ENCODE assay signal across 23 cellular contexts in the genomic region with DNA sequence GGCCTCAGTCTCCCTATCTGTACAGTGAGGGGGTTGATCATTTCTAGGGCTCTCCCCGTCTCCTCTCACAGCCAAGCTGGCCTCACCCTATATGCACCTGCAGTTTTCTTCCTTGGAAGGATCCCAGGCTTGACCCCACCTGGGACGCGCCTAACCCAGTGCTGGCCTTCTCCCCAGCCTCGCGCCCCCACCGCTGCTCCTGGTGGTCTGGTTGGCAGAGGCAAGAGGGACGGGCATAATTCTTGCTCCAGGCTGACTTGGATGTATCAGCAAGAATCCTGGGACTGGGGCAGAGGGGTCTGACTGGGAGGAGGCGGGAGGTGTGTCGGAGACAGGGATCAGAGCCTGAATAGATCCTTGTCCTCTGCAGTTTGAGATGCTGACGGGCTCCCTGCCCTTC. TPM values are rescaled to one million over a fixed set of nuclear protein-coding genes. Genes with fewer than 3 reads are reported as not detected.
DNase-seq lines count a peak whose midpoint lies in the region; ATAC-seq and TF ChIP-seq lines count a peak whose summit lies in the region.
"Had no signal": no experiment of that assay in that cellular context is flagged by ENCODE, and none has a peak within 500 bp of the region (broad histone marks: within the 10 kb centered on the region; RNA-seq: fewer than 3 reads in every experiment).

No MANE protein-coding gene starts in this region.

- H3K9ac ChIP-seq in NT2/D1 (ENCODE audit: insufficient read length, low read depth) (peak overlapping the region; percentile 8), neuronal stem cell (ENCODE audit: low read depth, low read length, poor library complexity) (peak overlapping the region; percentile 50)
- H3K9ac ChIP-seq: GM23248, KMS-11 had no signal

- peaks cover 28% of the 10 kb centered on the region for H3K4me1 Mint-ChIP-seq in CD14-positive monocyte
- peaks cover 78% of the 10 kb centered on the region for H3K4me1 Mint-ChIP-seq in dendritic cell treated with granulocyte-macrophage colony-stimulating factor and Interleukin-4, amounts not matched to agents 40 ng/mL and 50 ng/mL, for 4 days (ENCODE audit: low read depth)
- H3K4me1 Mint-ChIP-seq: nephron had no signal

- H3K4me1 ChIP-seq in NT2/D1 (ENCODE audit: insufficient read depth, insufficient read length) (peaks cover 11% of the 10 kb centered on the region), neuronal stem cell (ENCODE audit: control insufficient read depth in 2 of 2, insufficient read depth in 1 of 2, low read depth in 1 of 2, low read length in 2 of 2) (peaks cover 13 to 14% of the 10 kb centered on the region in 2 donors), left lung (peaks cover 0 to 33% of the 10 kb centered on the region in 2 donors)
- H3K4me1 ChIP-seq: upper lobe of right lung had no signal

- intact Hi-C loops in CD14-positive monocyte (cut with micrococcal nuclease) (loop anchor here in 1 of 2 donors (5.0 kb wide), 1 partner anchor 52 kb away; no protein-coding TSS in a partner anchor), left lung (cut with DNase I) (no loop called here)
- intact Hi-C loops in dendritic cell treated with granulocyte-macrophage colony-stimulating factor and Interleukin-4, amounts not matched to agents 40 ng/mL and 50 ng/mL, for 4 days (cut with micrococcal nuclease) = no loop called here

- no CpG with 5 or more reads among the region's 10 CpGs for WGBS in neuronal stem cell (ENCODE audit: extremely low coverage in 2 of 2, insufficient read length in 2 of 2, insufficient replicate concordance in 1 of 2), 2 donors

- peak overlapping the region; percentile 39 for H2BK5ac ChIP-seq in neuronal stem cell (ENCODE audit: low read length)

- H3K23ac ChIP-seq in neuronal stem cell (ENCODE audit: low read depth, low read length, poor library complexity) = no peak overlapping the region

- no peak overlapping the region for H3K4ac ChIP-seq in neuronal stem cell (ENCODE audit: low read length)

- H3K9me3 Mint-ChIP-seq in CD14-positive monocyte = no peaks in the 10 kb centered on the region
- H3K9me3 Mint-ChIP-seq in dendritic cell treated with granulocyte-macrophage colony-stimulating factor and Interleukin-4, amounts not matched to agents 40 ng/mL and 50 ng/mL, for 4 days = no peaks in the 10 kb centered on the region
- H3K9me3 Mint-ChIP-seq: CD4-positive, alpha-beta T cell; nephron had no signal

- no peak overlapping the region for H2AFZ ChIP-seq in neuronal stem cell (ENCODE audit: low read length)
- H2AFZ ChIP-seq: GM23248 had no signal

- no peak overlapping the region for H2BK120ac ChIP-seq in neuronal stem cell (ENCODE audit: low read depth, low read length)

- H3K4me3 ChIP-seq in NT2/D1 (ENCODE audit: insufficient read length, low read depth) (no peak overlapping the region), neuronal stem cell (ENCODE audit: low read length in 2 of 2) (no peak overlapping the region), left lung (no peak overlapping the region)
- H3K4me3 ChIP-seq: cardiac muscle cell, GM23248, left ventricle myocardium inferior, ovary, skin epidermis, upper lobe of right lung had no signal

- TF ChIP-seq CTCF in CD14-positive monocyte (IDR thresholded peaks at IDR 0.05) (no peak), left lung (IDR thresholded peaks at IDR 0.05) (no peak), GM13976 (IDR thresholded peaks at IDR 0.05; ENCODE audit: borderline replicate concordance, control extremely low read depth, extremely low read depth, insufficient read depth, missing control alignments) (no peak)

- no peak overlapping the region for H4K91ac ChIP-seq in neuronal stem cell (ENCODE audit: low read depth, low read length, poor library complexity)

- no peak overlapping the region for H3K14ac ChIP-seq in neuronal stem cell (ENCODE audit: low read length)

- no peak overlapping the region for H3K4me2 ChIP-seq in neuronal stem cell (ENCODE audit: insufficient read depth, low read length, poor library complexity, severe bottlenecking)
- H3K4me2 ChIP-seq: KMS-11 had no signal

- no peaks in the 10 kb centered on the region for H3K27me3 Mint-ChIP-seq in CD14-positive monocyte (ENCODE audit: low read depth in 3 of 3)
- H3K27me3 Mint-ChIP-seq in dendritic cell treated with granulocyte-macrophage colony-stimulating factor and Interleukin-4, amounts not matched to agents 40 ng/mL and 50 ng/mL, for 4 days = no peaks in the 10 kb centered on the region
- H3K27me3 Mint-ChIP-seq: CD4-positive, alpha-beta T cell had no signal

- H3K36me3 Mint-ChIP-seq in CD14-positive monocyte = peaks cover 85 to 94% of the 10 kb centered on the region in 2 donors
- peaks cover 97% of the 10 kb centered on the region for H3K36me3 Mint-ChIP-seq in dendritic cell treated with granulocyte-macrophage colony-stimulating factor and Interleukin-4, amounts not matched to agents 40 ng/mL and 50 ng/mL, for 4 days (ENCODE audit: low read depth)

- H3K27me3 ChIP-seq in NT2/D1 (ENCODE audit: insufficient read depth, insufficient read length) = no peaks in the 10 kb centered on the region
- H3K27me3 ChIP-seq in neuronal stem cell (ENCODE audit: control insufficient read depth in 3 of 3, insufficient read depth in 3 of 3, low read depth in 1 of 3, low read length in 3 of 3) = no peaks in the 10 kb centered on the region
- no peaks in the 10 kb centered on the region for H3K27me3 ChIP-seq in left lung
- H3K27me3 ChIP-seq: cardiac muscle cell, ovary, upper lobe of right lung had no signal

- H3K27ac Mint-ChIP-seq in CD14-positive monocyte = peak overlapping the region; percentile 31 to 93 (median 86)
- H3K27ac Mint-ChIP-seq in dendritic cell treated with granulocyte-macrophage colony-stimulating factor and Interleukin-4, amounts not matched to agents 40 ng/mL and 50 ng/mL, for 4 days = peak overlapping the region; percentile 55
- H3K27ac Mint-ChIP-seq: CD4-positive, alpha-beta T cell; nephron had no signal

- no peak overlapping the region for H4K8ac ChIP-seq in neuronal stem cell (ENCODE audit: low read depth, low read length)

- H3K4me3 Mint-ChIP-seq in CD14-positive monocyte = no peak overlapping the region
- H3K4me3 Mint-ChIP-seq in dendritic cell treated with granulocyte-macrophage colony-stimulating factor and Interleukin-4, amounts not matched to agents 40 ng/mL and 50 ng/mL, for 4 days = peak overlapping the region; percentile 39
- H3K4me3 Mint-ChIP-seq: CD4-positive, alpha-beta T cell; nephron had no signal

- H2BK15ac ChIP-seq in neuronal stem cell (ENCODE audit: low read length) = peak overlapping the region; percentile 24

- in situ Hi-C loops in GM13976 (cut with MboI; ENCODE audit: low sequenced_read_pairs, unreplicated experiment) = no loop called here

- no peak for ATAC-seq in left lung

- H3K36me3 ChIP-seq in NT2/D1 (ENCODE audit: insufficient read depth, insufficient read length, low read length) = peaks cover 76% of the 10 kb centered on the region
- H3K36me3 ChIP-seq in neuronal stem cell (replicated peaks in 1 of 2; ENCODE audit: control insufficient read depth in 2 of 2, insufficient read depth in 2 of 2, low read length in 2 of 2) = peaks cover 5 to 18% of the 10 kb centered on the region in 2 donors
- H3K36me3 ChIP-seq in left lung = peaks cover 0 to 98% of the 10 kb centered on the region in 2 donors
- H3K36me3 ChIP-seq: left ventricle myocardium inferior, ovary had no signal

- H3K79me1 ChIP-seq in neuronal stem cell (ENCODE audit: low read depth, low read length) = peaks cover 2% of the 10 kb centered on the region

- DNase-seq in CD14-positive monocyte (ENCODE audit: low spot score) (no peak), NT2/D1 (ENCODE audit: low read depth, low spot score) (no peak), neuronal stem cell (ENCODE audit: low spot score) (no peak), left lung (no peak), GM13976 (ENCODE audit: low spot score) (no peak), UCSD-AML1 (lab: John Stamatoyannopoulos, UW; ENCODE audit: unreplicated experiment) (no peak)
- DNase-seq: activated naive CD4-positive, alpha-beta T cell treated with anti-CD3 and anti-CD28 coated beads, Interleukin-2, amount 50 U/mL, for 16 hours; activated T-cell treated with anti-CD3 and anti-CD28 coated beads, Interleukin-2, amount 50 U/mL, for 48 hours; aorta; CD4-positive, alpha-beta T cell; dermis blood vessel endothelial cell; DMS 273 treated with DMSO at 0.1 percent for 48 hours; GM23248; left ventricle myocardium inferior; NCI-H146; NCI-H446 treated with DMSO at 0.1 percent for 48 hours; ovary had no signal

- H2BK12ac ChIP-seq in neuronal stem cell (ENCODE audit: low read length) = no peak overlapping the region

- H3K9me3 ChIP-seq in NT2/D1 (ENCODE audit: insufficient read depth, low read length) = no peaks in the 10 kb centered on the region
- H3K9me3 ChIP-seq in neuronal stem cell (replicated peaks in 1 of 2; ENCODE audit: control insufficient read depth in 2 of 2, insufficient read depth in 1 of 2, low read depth in 1 of 2, low read length in 2 of 2) = no peaks in the 10 kb centered on the region
- H3K9me3 ChIP-seq in left lung = no peaks in the 10 kb centered on the region
- H3K9me3 ChIP-seq: left ventricle myocardium inferior, ovary, upper lobe of right lung had no signal

- H3K27ac ChIP-seq in neuronal stem cell (replicated peaks; ENCODE audit: low read length) (no peak overlapping the region), left lung (no peak overlapping the region)
- H3K27ac ChIP-seq: cardiac muscle cell, GM23248, KMS-11, left ventricle myocardium inferior, ovary, upper lobe of right lung had no signal

- peak overlapping the region; percentile 68 for H2AK5ac ChIP-seq in neuronal stem cell (ENCODE audit: low read depth, low read length)

- H3K18ac ChIP-seq in neuronal stem cell (ENCODE audit: low read length) = no peak overlapping the region

RNA-seq across cellular contexts. Expression of gene RPS6KA1, which starts 25.2 kb away (rescaled TPM):
- 100 to 1,000 TPM; 188 to 189 TPM for polyA plus RNA-seq in CD14-positive monocyte
- 22.7 TPM for polyA plus RNA-seq in neuronal stem cell (2013, experiment 1 of 2)
- polyA plus RNA-seq in neuronal stem cell (2013, experiment 2 of 2) = 22.0 TPM
- total RNA-seq in left lung = 100 to 1,000 TPM in 1 of 2 donors, 10 to 100 TPM in 1; 85.6 to 104 TPM
